15 cellular contexts compared by ENCODE assay signal in genomic region chr2:101361519-101361918, GRCh38. TPM values are rescaled to one million over a fixed set of nuclear protein-coding genes. Genes with fewer than 3 reads are reported as not detected.
DNase-seq lines count a peak whose midpoint lies in the region; ATAC-seq and TF ChIP-seq lines count a peak whose summit lies in the region.
"Had no signal": no experiment of that assay in that cellular context is flagged by ENCODE, and none has a peak within 500 bp of the region (broad histone marks: within the 10 kb centered on the region; RNA-seq: fewer than 3 reads in every experiment).

No MANE protein-coding gene starts in this region.

- DNase-seq in CD1c-positive myeloid dendritic cell (ENCODE audit: extremely low spot score), result peak; percentile 45
- DNase-seq in T-cell, result peak in 21 of 34 experiments; percentile 5 to 47 (median 17)
- DNase-seq in HAP-1 (ENCODE audit: low spot score in 2 of 2), result no peak
- no peak for DNase-seq in NCI-H345 (lab: John Stamatoyannopoulos, UW)
- DNase-seq in NCI-H1092 (lab: John Stamatoyannopoulos, UW), result no peak
- DNase-seq in GM10266 (ENCODE audit: extremely low spot score), result no peak
- DNase-seq: activated gamma-delta T cell, NCI-H1092 treated with DMSO at 0.1 percent for 48 hours, NCI-H510A, stomach had no signal

- H3K36me3 ChIP-seq in HAP-1 (replicated peaks), result no peaks in the 10 kb centered on the region
- H3K36me3 ChIP-seq: stomach had no signal

- CTCF ChIA-PET in T-cell (lab: Charles Lee), result interaction anchor here in 1 of 2 donors (0.6 to 2.4 kb wide), 3 partner anchors 12 to 405 kb away, joined by 4 to 13 read pairs (median 13); no protein-coding TSS in a partner anchor

- H3K9me3 Mint-ChIP-seq in T-cell, result no peaks in the 10 kb centered on the region

- no peak overlapping the region for H3K4me3 ChIP-seq in HAP-1
- H3K4me3 ChIP-seq: stomach had no signal

- no peaks in the 10 kb centered on the region for H3K27me3 Mint-ChIP-seq in T-cell

- peaks cover 29 to 33% (median 32%) of the 10 kb centered on the region in 3 donors for H3K4me1 Mint-ChIP-seq in T-cell

- no peaks in the 10 kb centered on the region for H3K36me3 Mint-ChIP-seq in T-cell
- H3K36me3 Mint-ChIP-seq: CD14-positive monocyte had no signal

- H3K9me3 ChIP-seq in HAP-1, result no peaks in the 10 kb centered on the region
- H3K9me3 ChIP-seq: stomach had no signal

- in situ Hi-C loops in HAP-1 (cut with MboI; ENCODE audit: low sequenced_read_pairs), result no loop called here

- POLR2A ChIA-PET in T-cell (lab: Charles Lee), result interaction anchor here in 1 of 2 donors (0.6 kb wide), 1 partner anchor 281 kb away, joined by 3 read pairs; no protein-coding TSS in a partner anchor

- peak overlapping the region; percentile 84 for H3K27ac Mint-ChIP-seq in T-cell

- no peaks in the 10 kb centered on the region for H3K4me1 ChIP-seq in HAP-1
- H3K4me1 ChIP-seq: stomach had no signal

- TF ChIP-seq CTCF in GM10266 (IDR thresholded peaks at IDR 0.05; ENCODE audit: control insufficient read depth, insufficient read depth, low read depth, missing control alignments), result no peak

- H3K4me3 Mint-ChIP-seq in T-cell, result peak overlapping the region; percentile 3 to 64 (median 47)

- peak; percentile 46 for ATAC-seq in GM18520 (IDR thresholded peaks at IDR 0.05; ENCODE audit: unreplicated experiment)
- ATAC-seq in T-cell (replicated peaks in 1 of 4), result peak; percentile 77 to 92 (median 87)
- ATAC-seq in esophagus mucosa, result peak; percentile 78
- ATAC-seq: Right ventricle myocardium inferior had no signal

- no peaks in the 10 kb centered on the region for H3K27me3 ChIP-seq in HAP-1 (ENCODE audit: low read depth)
- H3K27me3 ChIP-seq: stomach had no signal

RNA-seq across cellular contexts. Expression of gene CREG2, which starts 25.8 kb away (rescaled TPM):
- under 1 TPM in 1 of 5 donors, not detected in 4; 0.13 TPM for total RNA-seq in T-cell
- total RNA-seq in esophagus mucosa, result 2.3 TPM
- total RNA-seq: HT-29, Right ventricle myocardium inferior had no signal

RNA-seq across cellular contexts. Expression of gene RNF149, which starts 53.0 kb away (rescaled TPM):
- total RNA-seq in T-cell, result 100 to 1,000 TPM; 114 to 139 (median 123) TPM
- 67.0 TPM for total RNA-seq in esophagus mucosa

Comparison
In these comparisons a context has a peak if more than half of its experiments do, and no peak if none do; other contexts are left out.
1. DNase-seq: peak in CD1c-positive myeloid dendritic cell (single experiment) and T-cell (21 of 34); none in HAP-1 (0 of 2), NCI-H345 (single experiment), NCI-H1092 (single experiment) and GM10266 (single experiment).
2. Peak in every context shown above with its lines, with median percentiles within 50 percentile points of each other: ATAC-seq.